In genomic region chr3:122377975-122378374, GRCh38 we compare ENCODE assay signal across 17 cellular contexts. TPM values are rescaled to one million over a fixed set of nuclear protein-coding genes. Genes with fewer than 3 reads are reported as not detected.
"Had no signal": no experiment of that assay in that cellular context is flagged by ENCODE, and none has a peak within 500 bp of the region (broad histone marks: within the 10 kb centered on the region; RNA-seq: fewer than 3 reads in every experiment).

No MANE protein-coding gene starts in this region.

- H3K4me2 ChIP-seq: neural progenitor cell had no signal

- H3K9me3 ChIP-seq: colonic mucosa, gastroesophageal sphincter, heart right ventricle, ovary, sigmoid colon, spleen, thyroid gland had no signal

- DNase-seq: activated CD4-positive, alpha-beta T cell treated with anti-CD3 and anti-CD28 coated beads for 1 hour; activated gamma-delta T cell treated with Interleukin-2 at 50 U/mL for 16 hours; amniotic stem cell; caudate nucleus; colonic mucosa; heart right ventricle; naive B cell; ovary; sigmoid colon; spleen; thyroid gland had no signal

- H3K27ac Mint-ChIP-seq: naive B cell, neural progenitor cell had no signal

- H3K27me3 ChIP-seq: colonic mucosa, gastroesophageal sphincter, heart right ventricle, neural progenitor cell, ovary, sigmoid colon, spleen, thyroid gland had no signal

- H3K27ac ChIP-seq: colonic mucosa, gastroesophageal sphincter, heart right ventricle, neural progenitor cell, ovary, sigmoid colon, spleen, thyroid gland had no signal

- H3K9me3 Mint-ChIP-seq: naive B cell, neural progenitor cell had no signal

- H3K4me3 Mint-ChIP-seq: neural progenitor cell had no signal

- H3K27me3 Mint-ChIP-seq: naive B cell had no signal

- H3K9ac ChIP-seq: neural progenitor cell had no signal

- H2AFZ ChIP-seq: neural progenitor cell had no signal

- H3K4me3 ChIP-seq: colonic mucosa, gastroesophageal sphincter, heart right ventricle, neural progenitor cell, ovary, sigmoid colon, spleen, thyroid gland had no signal

- FAIRE-seq: endometrium, urothelium cell line had no signal

- ATAC-seq: gastroesophageal sphincter, heart right ventricle, left lobe of liver had no signal

- H3K36me3 ChIP-seq: colonic mucosa, neural progenitor cell, ovary, sigmoid colon, thyroid gland had no signal

RNA-seq across cellular contexts. Expression of gene CSTA, which starts 52.9 kb away (rescaled TPM):
- total RNA-seq: T-helper 1 cell treated with Interleukin-12 subunit alpha and Interleukin-12 subunit beta and Interleukin-4 antibody, amounts not matched to agents 30 ng/mL and 1 ng/mL, for 36 hours had no signal
